In genomic region chr11:85694385-85694980, GRCh38 we compare ENCODE assay signal across 8 cellular contexts. TPM values are rescaled to one million over a fixed set of nuclear protein-coding genes. Genes with fewer than 3 reads are reported as not detected.
DNase-seq lines count a peak whose midpoint lies in the region; ATAC-seq, FAIRE-seq and TF ChIP-seq lines count a peak whose summit lies in the region.

No MANE protein-coding gene starts in this region.

- H3K36me3 Mint-ChIP-seq in activated T-helper 17 cell treated with anti-CD3 and anti-CD28 coated beads, Interleukin-2, amount 50 U/mL, for 72 hours (ENCODE audit: low read depth), result no peaks in the 10 kb centered on the region

- no peak overlapping the region for H3K4me3 ChIP-seq in body of pancreas
- no peak overlapping the region for H3K4me3 ChIP-seq in liver (ENCODE audit: low read depth in 1 of 3, low read length in 3 of 3)
- H3K4me3 ChIP-seq in gastroesophageal sphincter, result no peak overlapping the region

- intact Hi-C loops in body of pancreas (cut with DNase I), result no loop called here

- H3K4me3 Mint-ChIP-seq in activated T-helper 17 cell treated with anti-CD3 and anti-CD28 coated beads, Interleukin-2, amount 50 U/mL, for 72 hours, result no peak overlapping the region

- H3K4me1 Mint-ChIP-seq in activated T-helper 17 cell treated with anti-CD3 and anti-CD28 coated beads, Interleukin-2, amount 50 U/mL, for 72 hours, result peaks cover 10% of the 10 kb centered on the region

- TF ChIP-seq CTCF in body of pancreas (IDR thresholded peaks at IDR 0.05) (peak in 6 of 7 experiments; percentile 17 to 49 (median 38)), liver (IDR thresholded peaks at IDR 0.05; ENCODE audit: low read depth, low read length, missing input control) (peak; percentile 44), gastroesophageal sphincter (IDR thresholded peaks at IDR 0.05) (peak in 2 of 4 experiments; percentile 11 to 29)

- H3K9me3 ChIP-seq in body of pancreas (no peaks in the 10 kb centered on the region), liver (ENCODE audit: control insufficient read depth in 4 of 4, low read length in 3 of 4) (no peaks in the 10 kb centered on the region), gastroesophageal sphincter (no peaks in the 10 kb centered on the region)

- peak; percentile 92 for FAIRE-seq in A204.1 (lab: Jason Lieb, UNC)

- no peak for TF ChIP-seq EP300 in gastroesophageal sphincter (IDR thresholded peaks at IDR 0.05)

- H3K4me1 ChIP-seq in body of pancreas (no peaks in the 10 kb centered on the region), liver (ENCODE audit: control insufficient read depth in 4 of 4, insufficient read depth in 4 of 4, low read length in 3 of 4) (no peaks in the 10 kb centered on the region), gastroesophageal sphincter (no peaks in the 10 kb centered on the region)

- no peak for ATAC-seq in body of pancreas
- ATAC-seq in gastroesophageal sphincter, result no peak
- ATAC-seq in activated T-helper 17 cell treated with anti-CD3 and anti-CD28 coated beads, Interleukin-2, amount 50 U/mL, for 72 hours (replicated peaks), result no peak

- H3K9ac ChIP-seq in liver (ENCODE audit: low read depth in 1 of 2, low read length in 2 of 2), result no peak overlapping the region

- no peaks in the 10 kb centered on the region for H3K9me3 Mint-ChIP-seq in activated T-helper 17 cell treated with anti-CD3 and anti-CD28 coated beads, Interleukin-2, amount 50 U/mL, for 72 hours

- peak; percentile 74 to 75 for TF ChIP-seq RAD21 in liver (IDR thresholded peaks at IDR 0.05)

- H3K27me3 ChIP-seq in body of pancreas, result no peaks in the 10 kb centered on the region
- no peaks in the 10 kb centered on the region for H3K27me3 ChIP-seq in liver (ENCODE audit: control insufficient read depth in 4 of 4, insufficient read depth in 4 of 4, low read length in 3 of 4)
- no peaks in the 10 kb centered on the region for H3K27me3 ChIP-seq in gastroesophageal sphincter

- no peaks in the 10 kb centered on the region for H3K36me3 ChIP-seq in body of pancreas (replicated peaks in 1 of 2; ENCODE audit: insufficient read depth in 1 of 2, low read depth in 2 of 2)
- H3K36me3 ChIP-seq in liver (ENCODE audit: control insufficient read depth in 4 of 4, insufficient read depth in 3 of 4, low read depth in 1 of 4, low read length in 3 of 4), result peaks cover 0 to 2% (median 0%) of the 10 kb centered on the region in 4 donors
- no peaks in the 10 kb centered on the region for H3K36me3 ChIP-seq in gastroesophageal sphincter

- DNase-seq in EL, result peak; percentile 56
- peak; percentile 33 for DNase-seq in LoVo (ENCODE audit: low spot score)
- DNase-seq in body of pancreas, result no peak
- DNase-seq in NCI-H1930 (lab: John Stamatoyannopoulos, UW), result no peak

- 96 to 97% methylated on average over 1 of the region's 1 CpG for WGBS in body of pancreas, 2 donors
- 96% methylated on average over 1 of the region's 1 CpG for WGBS in liver
- WGBS in gastroesophageal sphincter (ENCODE audit: low coverage in 1 of 2), 2 donors, result 83 to 100% methylated on average over 1 of the region's 1 CpG

- no peak for TF ChIP-seq POLR2A in body of pancreas (IDR thresholded peaks at IDR 0.05)
- no peak for TF ChIP-seq POLR2A in gastroesophageal sphincter (IDR thresholded peaks at IDR 0.05)

- H3K27ac ChIP-seq in body of pancreas (no peak overlapping the region), liver (ENCODE audit: low read depth in 1 of 2, low read length in 2 of 2) (no peak overlapping the region), gastroesophageal sphincter (no peak overlapping the region)

- H3K27ac Mint-ChIP-seq in activated T-helper 17 cell treated with anti-CD3 and anti-CD28 coated beads, Interleukin-2, amount 50 U/mL, for 72 hours, result no peak overlapping the region

- H3K27me3 Mint-ChIP-seq in activated T-helper 17 cell treated with anti-CD3 and anti-CD28 coated beads, Interleukin-2, amount 50 U/mL, for 72 hours, result no peaks in the 10 kb centered on the region

TF ChIP-seq in liver, 16 proteins besides CTCF, POLR2A, EP300 and RAD21:
- TF ChIP-seq MAX (IDR thresholded peaks at IDR 0.05), result no peak
- no peak for TF ChIP-seq GABPA (IDR thresholded peaks at IDR 0.05 in 1 of 2, conservative IDR thresholded peaks at IDR 0.05 in 1 of 2)
- TF ChIP-seq ATF3 (IDR thresholded peaks at IDR 0.05), result no peak
- TF ChIP-seq RXRA (IDR thresholded peaks at IDR 0.05), result no peak
- no peak for TF ChIP-seq ZBTB33 (IDR thresholded peaks at IDR 0.05)
- no peak for TF ChIP-seq HNF4A (conservative IDR thresholded peaks at IDR 0.05)
- no peak for TF ChIP-seq FOXA1 (IDR thresholded peaks at IDR 0.05)
- TF ChIP-seq SP1 (IDR thresholded peaks at IDR 0.05), result no peak
- no peak for TF ChIP-seq NR2F2 (IDR thresholded peaks at IDR 0.05)
- no peak for TF ChIP-seq TAF1 (conservative IDR thresholded peaks at IDR 0.05)
- no peak for TF ChIP-seq FOXA2 (IDR thresholded peaks at IDR 0.05)
- TF ChIP-seq JUND (IDR thresholded peaks at IDR 0.05), result no peak
- TF ChIP-seq HNF4G (IDR thresholded peaks at IDR 0.05), result no peak
- TF ChIP-seq EGR1 (IDR thresholded peaks at IDR 0.05; ENCODE audit: low read depth in 2 of 2), result no peak
- TF ChIP-seq YY1 (IDR thresholded peaks at IDR 0.05), result no peak
- TF ChIP-seq REST (IDR thresholded peaks at IDR 0.05), result no peak

RNA-seq across cellular contexts. Expression of gene CCDC89, which starts 8.5 kb away (rescaled TPM):
- total RNA-seq in body of pancreas, result not detected
- total RNA-seq in liver, result 1 to 10 TPM in 1 of 2 donors, under 1 TPM in 1; 0.28 to 1.0 TPM
- under 1 TPM in 1 of 2 donors, not detected in 1; 0.17 TPM for polyA plus RNA-seq in liver
- total RNA-seq in gastroesophageal sphincter, result 1 to 10 TPM; 1.7 to 3.4 (median 1.7) TPM
- total RNA-seq in activated T-helper 17 cell treated with anti-CD3 and anti-CD28 coated beads, Interleukin-2, amount 50 U/mL, for 72 hours, result not detected

RNA-seq across cellular contexts. Expression of gene CREBZF, which starts 29.6 kb away (rescaled TPM):
- total RNA-seq in body of pancreas (100 to 1,000 TPM in 1 of 2 donors, 10 to 100 TPM in 1; 65.9 to 151 TPM), liver (10 to 100 TPM; 28.2 to 50.0 TPM), gastroesophageal sphincter (10 to 100 TPM; 27.4 to 96.0 (median 46.0) TPM)
- polyA plus RNA-seq in liver, result 10 to 100 TPM; 12.1 to 12.3 TPM
- total RNA-seq in activated T-helper 17 cell treated with anti-CD3 and anti-CD28 coated beads, Interleukin-2, amount 50 U/mL, for 72 hours, result 10 to 100 TPM; 47.5 to 56.7 TPM

RNA-seq across cellular contexts. Expression of gene TMEM126A, which starts 46.7 kb away (rescaled TPM):
- total RNA-seq in body of pancreas (10 to 100 TPM in 1 of 2 donors, 1 to 10 TPM in 1; 8.9 to 25.7 TPM), liver (10 to 100 TPM in 1 of 2 donors, 1 to 10 TPM in 1; 9.3 to 21.0 TPM), gastroesophageal sphincter (10 to 100 TPM; 17.3 to 33.9 (median 26.2) TPM)
- polyA plus RNA-seq in liver, result 10 to 100 TPM; 25.6 to 39.1 TPM
- total RNA-seq in activated T-helper 17 cell treated with anti-CD3 and anti-CD28 coated beads, Interleukin-2, amount 50 U/mL, for 72 hours, result 10 to 100 TPM; 28.4 to 56.4 TPM

Comparison
In these comparisons a context has a peak if more than half of its experiments do, and no peak if none do; other contexts are left out.
1. DNase-seq: peak in EL (single experiment) and LoVo (single experiment); none in body of pancreas (0 of 4) and NCI-H1930 (0 of 2).